11 cellular contexts compared by ENCODE assay signal in the genomic region with DNA sequence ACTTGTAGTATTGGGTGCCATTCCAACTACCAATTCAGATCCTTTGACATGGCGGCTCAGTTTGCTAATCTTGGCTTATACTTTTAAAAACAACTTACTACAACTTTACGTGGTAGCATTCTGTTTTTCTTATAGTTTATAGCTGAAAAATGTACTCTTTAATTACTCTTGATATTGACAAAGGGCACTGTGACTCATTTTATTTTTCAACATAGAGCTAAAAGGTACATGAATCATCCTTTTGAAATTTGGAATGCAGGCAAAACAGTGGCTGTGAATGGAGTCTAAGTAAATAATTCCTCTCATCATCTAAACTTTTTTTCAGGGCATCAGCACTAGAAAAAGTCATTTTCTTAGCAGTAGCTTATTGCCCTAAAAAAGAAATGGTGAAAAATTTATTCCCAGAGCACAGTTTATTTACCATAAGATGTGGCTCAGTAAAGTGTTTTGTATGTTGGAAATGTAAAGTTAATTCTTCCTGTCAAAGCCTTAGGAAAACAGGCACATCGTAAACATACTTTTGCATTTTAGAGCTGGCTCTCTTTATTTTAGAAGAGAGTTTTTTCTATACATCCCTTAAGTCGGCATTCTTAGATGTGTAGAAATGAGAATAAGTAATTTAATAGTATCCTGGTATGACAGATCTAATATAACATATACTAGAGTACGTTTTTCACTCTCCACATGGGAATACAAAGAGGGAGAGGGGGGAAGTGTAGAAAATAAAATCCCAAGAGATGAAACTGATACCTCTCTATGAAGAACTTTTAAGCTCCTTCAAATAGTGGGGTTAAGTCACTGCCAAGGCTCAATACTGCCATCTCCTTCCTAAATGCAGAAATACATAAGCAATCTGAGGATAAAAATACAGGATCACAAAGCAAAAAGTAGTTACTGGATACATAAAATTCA. TPM values are rescaled to one million over a fixed set of nuclear protein-coding genes. Genes with fewer than 3 reads are reported as not detected.
DNase-seq lines count a peak whose midpoint lies in the region; ATAC-seq and TF ChIP-seq lines count a peak whose summit lies in the region.
"Had no signal": no experiment of that assay in that cellular context is flagged by ENCODE, and none has a peak within 500 bp of the region (broad histone marks: within the 10 kb centered on the region; RNA-seq: fewer than 3 reads in every experiment).

No MANE protein-coding gene starts in this region.

- H3K9ac ChIP-seq in mammary epithelial cell (ENCODE audit: insufficient read depth, low read length), result no peak overlapping the region

- CTCF ChIA-PET in mammary epithelial cell (lab: Charles Lee; ENCODE audit: low non-redundant PET), result interaction anchor here (0.6 to 1.3 kb wide), 11 partner anchors 12 to 1447 kb away, joined by 3 to 12 read pairs (median 4); a partner anchor contains a TSS

- WGBS in mammary epithelial cell (ENCODE audit: low coverage, missing lambda C conversion rate), result 66% methylated on average over 5 of the region's 5 CpGs

- TF ChIP-seq CTCF in mammary epithelial cell (conservative IDR thresholded peaks at IDR 0.05 in 1 of 2, IDR thresholded peaks at IDR 0.05 in 1 of 2; ENCODE audit: extremely low read depth in 1 of 2, insufficient read depth in 1 of 2, low read depth in 1 of 2, low read length in 2 of 2) (peak; percentile 47 to 70), nephron (IDR thresholded peaks at IDR 0.05; ENCODE audit: unreplicated experiment in 3 of 3) (peak; percentile 25 to 48 (median 34))

- H3K27ac Mint-ChIP-seq in nephron, result no peak overlapping the region
- H3K27ac Mint-ChIP-seq: activated T-cell treated with anti-CD3 and anti-CD28 coated beads, Interleukin-2, amount 50 U/mL, for 72 hours had no signal

- dilution Hi-C loops in mammary epithelial cell (cut with HindIII; ENCODE audit: low sequenced_read_pairs), result no loop called here

- H3K4me2 ChIP-seq in mammary epithelial cell (ENCODE audit: insufficient read depth, low read depth, low read length), result peak overlapping the region; percentile 16

- no TSS peak for BruUV-seq in mammary epithelial cell (replicated peaks; lab: Mats Ljungman, UMichigan)

- H3K79me2 ChIP-seq in mammary epithelial cell (ENCODE audit: insufficient read depth, low read length), result no peaks in the 10 kb centered on the region

- H3K9me3 Mint-ChIP-seq in nephron, result no peaks in the 10 kb centered on the region
- H3K9me3 Mint-ChIP-seq: activated T-cell treated with anti-CD3 and anti-CD28 coated beads, Interleukin-2, amount 50 U/mL, for 72 hours had no signal

- no peaks in the 10 kb centered on the region for H3K27me3 ChIP-seq in mammary epithelial cell (ENCODE audit: insufficient read depth, low read length)

- H3K27me3 Mint-ChIP-seq in nephron (ENCODE audit: low read depth), result no peaks in the 10 kb centered on the region

- no peaks in the 10 kb centered on the region for H4K20me1 ChIP-seq in mammary epithelial cell (ENCODE audit: insufficient read depth, low read length)

- no peaks in the 10 kb centered on the region for H3K36me3 Mint-ChIP-seq in nephron (ENCODE audit: low read depth)

- DNase-seq in ELR (ENCODE audit: low read depth), result peak; percentile 50
- DNase-seq in NCI-H1105 (lab: John Stamatoyannopoulos, UW), result peak; percentile 3
- DNase-seq in mammary epithelial cell, result peak; percentile 68
- DNase-seq in globus pallidus (ENCODE audit: low spot score), result no peak
- no peak for DNase-seq in retina
- DNase-seq: activated T-cell treated with anti-CD3 and anti-CD28 coated beads, Interleukin-2, amount 50 U/mL, for 72 hours; Right ventricle myocardium superior; stimulated activated CD4-positive, alpha-beta T cell treated with anti-CD3 and anti-CD28 coated beads, Interleukin-12 subunit alpha, Interleukin-12 subunit beta, amount 100 ng/mL, for 4 hours had no signal

- no peak overlapping the region for H3K4me3 Mint-ChIP-seq in nephron
- H3K4me3 Mint-ChIP-seq: activated T-cell treated with anti-CD3 and anti-CD28 coated beads, Interleukin-2, amount 50 U/mL, for 72 hours had no signal

- intact Hi-C loops in mammary epithelial cell (cut with micrococcal nuclease), result loop anchor here (1.0 to 5.0 kb wide), 8 partner anchors 32 to 469 kb away; no protein-coding TSS in a partner anchor

- no peak overlapping the region for H2AFZ ChIP-seq in mammary epithelial cell (ENCODE audit: low read depth, low read length)

- H3K36me3 ChIP-seq in mammary epithelial cell (ENCODE audit: insufficient read depth, low read length), result no peaks in the 10 kb centered on the region

- in situ Hi-C loops in mammary epithelial cell (cut with MboI; ENCODE audit: low sequenced_read_pairs in 2 of 2), result no loop called here

- ATAC-seq in HG03521 (IDR thresholded peaks at IDR 0.05; ENCODE audit: unreplicated experiment) (no peak), GM21717 (IDR thresholded peaks at IDR 0.05; ENCODE audit: unreplicated experiment) (no peak)
- ATAC-seq: activated T-cell treated with anti-CD3 and anti-CD28 coated beads, Interleukin-2, amount 50 U/mL, for 72 hours had no signal

- no peak overlapping the region for H3K27ac ChIP-seq in mammary epithelial cell (ENCODE audit: insufficient read depth, low read depth, low read length)

- H3K4me3 ChIP-seq in mammary epithelial cell (replicated peaks in 1 of 3; ENCODE audit: insufficient read depth in 1 of 3, low read depth in 2 of 3, low read length in 3 of 3), result no peak overlapping the region

- peaks cover 16% of the 10 kb centered on the region for H3K4me1 ChIP-seq in mammary epithelial cell (ENCODE audit: insufficient read depth, low read length)

- H3K4me1 Mint-ChIP-seq in nephron, result peaks cover 4% of the 10 kb centered on the region

- no peaks in the 10 kb centered on the region for H3K9me3 ChIP-seq in mammary epithelial cell (replicated peaks; ENCODE audit: insufficient read depth, low read length)

RNA-seq across cellular contexts. Expression of a gene that starts 55.2 kb away (rescaled TPM):
- total RNA-seq in mammary epithelial cell, result 1 to 10 TPM in 1 of 2 donors, under 1 TPM in 1; 0.99 to 1.3 TPM
- polyA plus RNA-seq in mammary epithelial cell, result 0.31 TPM
- not detected for polyA minus RNA-seq in mammary epithelial cell
- total RNA-seq: activated T-cell treated with anti-CD3 and anti-CD28 coated beads, Interleukin-2, amount 50 U/mL, for 72 hours had no signal

Comparison
In these comparisons a context has a peak if more than half of its experiments do, and no peak if none do; other contexts are left out.
1. DNase-seq: peak in ELR (single experiment), NCI-H1105 (single experiment) and mammary epithelial cell (single experiment); none in globus pallidus (single experiment) and retina (single experiment).